ENCODE assay signal across 8 cellular contexts in the genomic region with DNA sequence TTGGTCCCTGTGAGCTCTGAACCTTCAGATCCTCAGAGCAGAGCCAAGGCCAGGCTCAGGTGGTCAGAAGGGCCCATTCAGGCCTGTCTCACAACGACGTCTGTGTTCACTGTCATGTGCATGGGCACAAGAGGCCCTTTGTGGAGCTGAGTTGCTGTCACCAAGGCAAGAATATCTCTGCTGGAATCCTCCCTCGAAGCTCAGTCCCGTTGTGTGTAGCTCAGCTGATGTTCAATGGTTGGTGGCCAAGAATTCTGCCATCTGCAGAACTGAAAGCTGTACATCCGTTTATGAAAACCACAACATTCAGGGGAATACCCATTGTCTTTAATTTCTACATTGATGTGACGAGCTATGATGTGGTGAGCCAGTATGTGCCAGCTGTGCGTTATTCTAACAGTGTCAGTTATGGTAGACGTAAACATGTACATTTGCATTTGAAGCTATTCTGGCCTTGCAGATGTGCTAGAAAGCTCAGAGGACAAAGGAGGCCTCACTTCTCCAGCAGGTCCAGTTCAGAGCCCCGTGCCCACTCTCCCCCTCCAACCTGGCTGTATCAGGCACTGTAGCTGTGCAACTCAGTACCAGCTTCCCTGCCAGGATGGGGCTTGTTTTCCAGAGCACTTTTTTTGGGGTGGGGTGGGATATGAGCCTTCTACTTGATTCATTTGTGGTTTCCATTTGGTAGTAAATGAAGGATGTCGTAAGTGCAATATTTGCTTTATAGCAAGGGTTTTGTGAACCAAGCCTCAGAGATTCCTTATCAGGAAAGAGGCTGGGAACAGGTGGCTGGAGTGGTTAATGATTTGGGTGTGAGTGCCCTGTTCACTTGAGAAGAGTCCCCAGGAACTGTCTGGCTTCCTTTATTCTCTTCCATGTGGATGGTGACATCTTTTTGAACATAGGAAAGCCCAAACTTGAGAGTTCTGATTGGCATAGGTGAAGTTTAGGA. TPM values are rescaled to one million over a fixed set of nuclear protein-coding genes. Genes with fewer than 3 reads are reported as not detected.
DNase-seq lines count a peak whose midpoint lies in the region; ATAC-seq and TF ChIP-seq lines count a peak whose summit lies in the region.

No MANE protein-coding gene starts in this region.

- H3K9me3 ChIP-seq in T-helper 17 cell (ENCODE audit: control insufficient read depth, low read length, poor library complexity, severe bottlenecking), result no peaks in the 10 kb centered on the region

- H3K4me3 Mint-ChIP-seq in T-helper 17 cell, result peak overlapping the region; percentile 80

- intact Hi-C loops in left colon (cut with DNase I, micrococcal nuclease), result no loop called here

- H3K36me3 Mint-ChIP-seq in T-helper 17 cell (ENCODE audit: low read depth), result no peaks in the 10 kb centered on the region

- CTCF ChIA-PET in HEK293T (lab: Yijun Ruan, JAX), result interaction anchor here (1.1 to 1.4 kb wide), 3 partner anchors 11 to 140 kb away, joined by 3 to 4 read pairs (median 4); no protein-coding TSS in a partner anchor

- peaks cover 23% of the 10 kb centered on the region for H3K4me1 Mint-ChIP-seq in T-helper 17 cell

- H3K27ac Mint-ChIP-seq in T-helper 17 cell, result peak overlapping the region; percentile 79

- ATAC-seq in HG03095 (IDR thresholded peaks at IDR 0.05; ENCODE audit: unreplicated experiment) (peak; percentile 73), T-helper 17 cell (peak; percentile 97), left colon (peak; percentile 50)

- H3K27me3 Mint-ChIP-seq in T-helper 17 cell, result peaks cover 30% of the 10 kb centered on the region

- peak; percentile 31 for DNase-seq in stimulated activated CD4-positive, alpha-beta T cell treated with anti-CD3 and anti-CD28 coated beads, Interleukin-15, amount 100 ng/mL, for 24 hours
- DNase-seq in stimulated activated CD4-positive, alpha-beta T cell treated with anti-CD3 and anti-CD28 coated beads, Interleukin-12 subunit alpha, Interleukin-12 subunit beta, amount 100 ng/mL, for 4 hours, result no peak
- DNase-seq in T-helper 17 cell, result peak in 1 of 3 donors; percentile 15
- peak in 1 of 2 donors; percentile 38 for DNase-seq in left colon
- DNase-seq in HEK293T (ENCODE audit: extremely low spot score), result no peak
- no peak for DNase-seq in NCI-H2171 treated with DMSO at 0.1 percent for 48 hours (lab: John Stamatoyannopoulos, UW)
- no peak for DNase-seq in KG1 (lab: John Stamatoyannopoulos, UW)

- POLR2A ChIA-PET in HEK293T (lab: Yijun Ruan, JAX), result no interaction called here

TF ChIP-seq in HEK293T, 16 proteins besides CTCF, POLR2A, EP300 and RAD21:
- TF ChIP-seq BHLHE40 (IDR thresholded peaks at IDR 0.05; ENCODE audit: borderline replicate concordance) (no peak), LEF1 (IDR thresholded peaks at IDR 0.05; ENCODE audit: borderline replicate concordance) (no peak), FOXA1 (IDR thresholded peaks at IDR 0.05) (no peak), ELF4 (IDR thresholded peaks at IDR 0.05) (no peak), HDGF (IDR thresholded peaks at IDR 0.05; ENCODE audit: borderline replicate concordance) (no peak), FOXM1 (IDR thresholded peaks at IDR 0.05; ENCODE audit: borderline replicate concordance) (no peak), CTBP1 (IDR thresholded peaks at IDR 0.05; ENCODE audit: borderline replicate concordance) (no peak), SP1 (IDR thresholded peaks at IDR 0.05) (no peak), ZNF384 (IDR thresholded peaks at IDR 0.05) (no peak), TARDBP (IDR thresholded peaks at IDR 0.05) (no peak), SUZ12 (IDR thresholded peaks at IDR 0.05) (no peak), FOXK2 (IDR thresholded peaks at IDR 0.05) (no peak), NFRKB (IDR thresholded peaks at IDR 0.05) (no peak), L3MBTL2 (conservative IDR thresholded peaks at IDR 0.05) (no peak), ARNT (IDR thresholded peaks at IDR 0.05) (no peak)
- TF ChIP-seq, protein P1, sequence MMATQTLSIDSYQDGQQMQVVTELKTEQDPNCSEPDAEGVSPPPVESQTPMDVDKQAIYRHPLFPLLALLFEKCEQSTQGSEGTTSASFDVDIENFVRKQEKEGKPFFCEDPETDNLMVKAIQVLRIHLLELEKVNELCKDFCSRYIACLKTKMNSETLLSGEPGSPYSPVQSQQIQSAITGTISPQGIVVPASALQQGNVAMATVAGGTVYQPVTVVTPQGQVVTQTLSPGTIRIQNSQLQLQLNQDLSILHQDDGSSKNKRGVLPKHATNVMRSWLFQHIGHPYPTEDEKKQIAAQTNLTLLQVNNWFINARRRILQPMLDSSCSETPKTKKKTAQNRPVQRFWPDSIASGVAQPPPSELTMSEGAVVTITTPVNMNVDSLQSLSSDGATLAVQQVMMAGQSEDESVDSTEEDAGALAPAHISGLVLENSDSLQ (IDR thresholded peaks at IDR 0.05), result no peak
TF ChIP-seq in HEK293T: peak in this region for 0.

RNA-seq across cellular contexts. Expression of a gene that starts 56.1 kb away (rescaled TPM):
- total RNA-seq in T-helper 17 cell (1 to 10 TPM in 1 of 2 donors, under 1 TPM in 1; 0.37 to 1.2 TPM), left colon (1 to 10 TPM; 7.1 to 7.3 TPM)
